1 cellular context compared by ENCODE assay signal in genomic region chr7:135981958-135982646, GRCh38.
TF ChIP-seq lines count a peak whose summit lies in the region.

No MANE protein-coding gene starts in this region.

TF ChIP-seq in GM12878, 131 proteins besides CTCF, POLR2A, EP300 and RAD21:
- TF ChIP-seq SKIL (IDR thresholded peaks at IDR 0.05; ENCODE audit: low read depth, poor library complexity, severe bottlenecking): no peak
- TF ChIP-seq MLLT1 (IDR thresholded peaks at IDR 0.05): peak; percentile 72; the same call in 1 of the 2 replicates
- TF ChIP-seq SIN3A (IDR thresholded peaks at IDR 0.05; ENCODE audit: low read depth, low read length): no peak
- TF ChIP-seq BMI1 (IDR thresholded peaks at IDR 0.05; ENCODE audit: borderline replicate concordance): no peak
- TF ChIP-seq BACH1 (IDR thresholded peaks at IDR 0.05; ENCODE audit: borderline replicate concordance): peak; percentile 55; the same call in 1 of the 2 replicates
- TF ChIP-seq MYC (IDR thresholded peaks at IDR 0.05; ENCODE audit: insufficient read depth, insufficient read length, insufficient replicate concordance, low read length, severe bottlenecking): no peak
TF ChIP-seq in GM12878: peak in this region for 2.
